Comparison of ENCODE assay signal across 8 cellular contexts in the genomic region with DNA sequence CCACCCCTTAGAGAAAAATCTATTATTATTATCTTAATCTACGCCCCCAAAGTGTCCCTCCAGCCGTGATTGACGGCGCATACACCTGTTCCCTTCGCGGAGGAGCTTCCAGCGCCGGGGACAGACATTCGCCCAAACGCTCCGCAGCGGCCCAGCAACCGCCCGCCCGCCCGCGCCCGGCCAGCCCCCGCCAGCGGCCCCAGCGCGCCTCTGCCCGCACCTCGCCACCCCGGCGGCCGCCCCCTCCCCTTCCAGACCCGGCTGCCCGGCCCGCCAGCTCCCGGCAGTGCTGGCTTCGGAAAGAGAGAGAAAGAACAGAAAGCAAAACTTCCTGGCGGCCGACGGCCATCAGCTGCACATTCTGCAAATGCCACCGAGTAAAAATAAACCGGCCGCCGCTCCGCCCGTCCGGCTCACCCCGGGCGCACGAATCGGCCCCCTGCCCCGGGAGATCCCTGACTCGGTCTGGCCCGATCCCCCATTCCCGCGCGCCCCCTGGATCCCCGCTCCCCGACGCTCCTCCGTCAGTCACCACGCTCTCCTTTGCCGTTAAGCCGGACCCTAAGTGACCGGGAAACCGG. TPM values are rescaled to one million over a fixed set of nuclear protein-coding genes. Genes with fewer than 3 reads are reported as not detected.
A peak's percentile ranks its signal among the peaks of the same experiment; 100 is the strongest.
DNase-seq lines count a peak whose midpoint lies in the region; ATAC-seq and TF ChIP-seq lines count a peak whose summit lies in the region.

No MANE protein-coding gene starts in this region.

- no peak for TF ChIP-seq POLR2A in thyroid gland (IDR thresholded peaks at IDR 0.05)

- peaks cover 61% of the 10 kb centered on the region for H3K27me3 ChIP-seq in adipocyte (replicated peaks; ENCODE audit: control insufficient read depth, insufficient read depth, low read length)
- H3K27me3 ChIP-seq in thyroid gland, result no peaks in the 10 kb centered on the region

- ATAC-seq in Right ventricle myocardium inferior, result peak; percentile 55

- no peak overlapping the region for H3K9ac ChIP-seq in adipocyte (ENCODE audit: low read length)

- 0% methylated on average over 12 to 35 of the region's 61 CpGs for WGBS in thyroid gland, 2 donors

- no peaks in the 10 kb centered on the region for H3K36me3 ChIP-seq in adipocyte (ENCODE audit: control insufficient read depth, insufficient read depth, low read length, severe bottlenecking)
- H3K36me3 ChIP-seq in thyroid gland, result no peaks in the 10 kb centered on the region

- TF ChIP-seq CTCF in thyroid gland (IDR thresholded peaks at IDR 0.05), result no peak

- no peak overlapping the region for H3K27ac ChIP-seq in thyroid gland

- H3K4me3 ChIP-seq in adipocyte (ENCODE audit: low read length) (peak overlapping the region; percentile 63), thyroid gland (replicated peaks in 1 of 3) (peak overlapping the region; percentile 0 to 55 (median 39))

- H3K9me3 ChIP-seq in adipocyte (ENCODE audit: control insufficient read depth, low read length) (no peaks in the 10 kb centered on the region), thyroid gland (no peaks in the 10 kb centered on the region)

- intact Hi-C loops in Right ventricle myocardium inferior (cut with DNase I) (loop anchor here (2.0 to 5.0 kb wide), 2 partner anchors 66 to 263 kb away; no protein-coding TSS in a partner anchor), cardiac septum (cut with DNase I) (loop anchor here (1.0 kb wide), 1 partner anchor 71 kb away; no protein-coding TSS in a partner anchor), thyroid gland (cut with DNase I) (loop anchor here (5.0 kb wide), 1 partner anchor 103 kb away; no protein-coding TSS in a partner anchor)

- H3K4me1 ChIP-seq in adipocyte (ENCODE audit: control insufficient read depth, insufficient read depth, low read length) (peaks cover 5% of the 10 kb centered on the region), thyroid gland (peaks cover 0 to 22% of the 10 kb centered on the region in 2 donors)

- no peak for DNase-seq in Right ventricle myocardium inferior (ENCODE audit: missing footprints)
- DNase-seq in cardiac septum (ENCODE audit: low spot score), result no peak
- DNase-seq in adipocyte (ENCODE audit: low read depth), result peak; percentile 50
- DNase-seq in left kidney (ENCODE audit: low read depth, low spot score), result peak; percentile 59
- DNase-seq in thyroid gland, result peak; percentile 36 to 46
- DNase-seq in stimulated activated CD8-positive, alpha-beta memory T cell treated with anti-CD3 and anti-CD28 coated beads, Interleukin-4, amount 100 ng/mL, for 48 hours, result no peak
- no peak for DNase-seq in iPS-NIHi11 (ENCODE audit: low spot score)
- no peak for DNase-seq in putamen (ENCODE audit: low spot score)

RNA-seq across cellular contexts. Expression of a gene that starts 1.6 kb away (rescaled TPM):
- 58.2 TPM for total RNA-seq in Right ventricle myocardium inferior
- 82.0 TPM for total RNA-seq in cardiac septum
- 10 to 100 TPM in 3 of 4 donors, 1 to 10 TPM in 1; 5.2 to 38.5 (median 18.7) TPM for total RNA-seq in thyroid gland

Comparison
In these comparisons a context has a peak if more than half of its experiments do, and no peak if none do; other contexts are left out.
1. DNase-seq: peak in adipocyte (single experiment), left kidney (single experiment) and thyroid gland (2 of 2); none in Right ventricle myocardium inferior (single experiment), cardiac septum (single experiment), stimulated activated CD8-positive, alpha-beta memory T cell treated with anti-CD3 and anti-CD28 coated beads, Interleukin-4, amount 100 ng/mL, for 48 hours (single experiment), iPS-NIHi11 (single experiment) and putamen (single experiment).